ENCODE assay signal across 9 cellular contexts in the genomic region with DNA sequence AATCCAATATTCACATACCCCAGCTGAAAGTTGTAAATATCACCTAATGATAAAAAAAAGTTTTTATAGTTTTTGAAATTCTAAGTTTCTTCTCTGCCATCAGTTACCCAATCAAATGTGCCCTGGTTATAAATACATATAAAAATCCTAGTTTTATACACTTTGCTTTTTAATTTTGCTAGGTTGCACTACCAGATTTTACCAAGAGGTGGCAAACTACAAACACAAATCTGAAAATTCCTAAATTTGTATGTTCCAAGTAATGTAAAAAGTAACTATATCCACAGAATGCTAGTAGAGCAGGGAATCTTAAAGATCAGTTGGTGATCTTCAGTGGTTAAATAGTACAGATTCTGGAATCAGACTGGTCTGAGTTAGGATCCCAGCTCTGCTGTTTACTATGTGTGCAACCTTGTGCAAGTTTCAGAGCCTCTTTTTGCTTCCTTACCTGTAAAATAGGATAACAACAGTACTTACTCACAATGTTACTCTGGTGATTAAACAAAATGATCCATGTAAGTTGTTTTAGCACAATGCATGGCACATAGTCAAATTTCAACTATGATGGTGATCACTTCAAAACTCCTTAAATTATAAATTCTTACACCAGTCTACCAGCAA. TPM values are rescaled to one million over a fixed set of nuclear protein-coding genes. Genes with fewer than 3 reads are reported as not detected.
A peak's percentile ranks its signal among the peaks of the same experiment; 100 is the strongest.
DNase-seq lines count a peak whose midpoint lies in the region; ATAC-seq, FAIRE-seq and TF ChIP-seq lines count a peak whose summit lies in the region.
"Had no signal": no experiment of that assay in that cellular context is flagged by ENCODE, and none has a peak within 500 bp of the region (broad histone marks: within the 10 kb centered on the region; RNA-seq: fewer than 3 reads in every experiment).

No MANE protein-coding gene starts in this region.

- ATAC-seq in omental fat pad (ENCODE audit: low FRiP score), result no peak
- ATAC-seq in GM19463 (IDR thresholded peaks at IDR 0.05; ENCODE audit: unreplicated experiment), result no peak

- peak; percentile 1 for DNase-seq in DMS79 treated with DMSO at 0.1 percent for 48 hours (lab: John Stamatoyannopoulos, UW)
- DNase-seq in DMS79 (lab: John Stamatoyannopoulos, UW), result no peak
- peak; percentile 35 for DNase-seq in NB4 (ENCODE audit: low read depth)
- DNase-seq in dorsolateral prefrontal cortex, result no peak
- no peak for DNase-seq in omental fat pad (ENCODE audit: low spot score)
- DNase-seq in H54 (ENCODE audit: insufficient read length, low spot score), result no peak
- DNase-seq in HuH-7.5 (ENCODE audit: low spot score), result no peak

- no peaks in the 10 kb centered on the region for H3K27me3 ChIP-seq in dorsolateral prefrontal cortex
- H3K27me3 ChIP-seq: BLaER1 had no signal

- intact Hi-C loops in dorsolateral prefrontal cortex (cut with DNase I), result loop anchor here (1.0 kb wide), 2 partner anchors 10 to 202 kb away; no protein-coding TSS in a partner anchor

- TF ChIP-seq CTCF in NB4 (IDR thresholded peaks at IDR 0.05; ENCODE audit: low read depth, low read length) (peak; percentile 42), dorsolateral prefrontal cortex (IDR thresholded peaks at IDR 0.05 in 54 of 56, conservative IDR thresholded peaks at IDR 0.05 in 2 of 56; ENCODE audit: low read depth in 1 of 56, partially characterized antibody in 56 of 56) (peak; percentile 68 to 96 (median 84)), omental fat pad (IDR thresholded peaks at IDR 0.05) (peak in 2 of 3 donors; percentile 7 to 61)

- H3K4me3 ChIP-seq in NB4 (ENCODE audit: low read depth, low read length), result no peak overlapping the region
- no peak overlapping the region for H3K4me3 ChIP-seq in dorsolateral prefrontal cortex
- H3K4me3 ChIP-seq: BLaER1 had no signal

- H3K27ac ChIP-seq in dorsolateral prefrontal cortex, result no peak overlapping the region
- H3K27ac ChIP-seq: BLaER1 had no signal

- no peak for TF ChIP-seq POLR2A in NB4 (IDR thresholded peaks at IDR 0.05; ENCODE audit: extremely low read depth, insufficient read length)
- TF ChIP-seq POLR2A in H54 (IDR thresholded peaks at IDR 0.05; ENCODE audit: low read depth, low read length), result no peak

- FAIRE-seq in H54 (lab: Jason Lieb, UNC), result no peak

RNA-seq across cellular contexts. Expression of a gene that starts 11.0 kb away (rescaled TPM):
- total RNA-seq in dorsolateral prefrontal cortex (10 to 100 TPM; 25.9 to 59.0 (median 38.1) TPM), omental fat pad (10 to 100 TPM; 55.5 to 63.6 (median 60.5) TPM)

Comparison
In these comparisons a context has a peak if more than half of its experiments do, and no peak if none do; other contexts are left out.
1. DNase-seq: peak in DMS79 treated with DMSO at 0.1 percent for 48 hours (single experiment) and NB4 (single experiment); none in DMS79 (single experiment), dorsolateral prefrontal cortex (0 of 10), omental fat pad (single experiment), H54 (single experiment) and HuH-7.5 (single experiment).
2. CTCF ChIP-seq: peak in every context shown above with its lines; median percentile 84 in dorsolateral prefrontal cortex; 42 in NB4; 34 in omental fat pad.